Comparison of ENCODE assay signal across 1 cellular context in genomic region chr19:15759962-15760565, GRCh38.
TF ChIP-seq lines count a peak whose summit lies in the region.

No MANE protein-coding gene starts in this region.

TF ChIP-seq in SK-N-SH treated with all-trans-retinoic acid at 6 μM for 48 hours, 23 proteins besides CTCF, POLR2A, EP300 and RAD21 (continued from another document):
- TF ChIP-seq, protein P1, sequence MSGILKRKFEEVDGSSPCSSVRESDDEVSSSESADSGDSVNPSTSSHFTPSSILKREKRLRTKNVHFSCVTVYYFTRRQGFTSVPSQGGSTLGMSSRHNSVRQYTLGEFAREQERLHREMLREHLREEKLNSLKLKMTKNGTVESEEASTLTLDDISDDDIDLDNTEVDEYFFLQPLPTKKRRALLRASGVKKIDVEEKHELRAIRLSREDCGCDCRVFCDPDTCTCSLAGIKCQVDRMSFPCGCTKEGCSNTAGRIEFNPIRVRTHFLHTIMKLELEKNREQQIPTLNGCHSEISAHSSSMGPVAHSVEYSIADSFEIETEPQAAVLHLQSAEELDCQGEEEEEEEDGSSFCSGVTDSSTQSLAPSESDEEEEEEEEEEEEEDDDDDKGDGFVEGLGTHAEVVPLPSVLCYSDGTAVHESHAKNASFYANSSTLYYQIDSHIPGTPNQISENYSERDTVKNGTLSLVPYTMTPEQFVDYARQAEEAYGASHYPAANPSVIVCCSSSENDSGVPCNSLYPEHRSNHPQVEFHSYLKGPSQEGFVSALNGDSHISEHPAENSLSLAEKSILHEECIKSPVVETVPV (CRISPR knock-in tag; IDR thresholded peaks at IDR 0.05): no peak
- TF ChIP-seq BACH2 (CRISPR knock-in tag; IDR thresholded peaks at IDR 0.05; ENCODE audit: borderline replicate concordance): no peak
- no peak for TF ChIP-seq ZNF70 (CRISPR knock-in tag; IDR thresholded peaks at IDR 0.05)
- TF ChIP-seq OSR1 (CRISPR knock-in tag; IDR thresholded peaks at IDR 0.05): no peak
- no peak for TF ChIP-seq ZFP3 (CRISPR knock-in tag; IDR thresholded peaks at IDR 0.05)
- TF ChIP-seq CSDC2 (CRISPR knock-in tag; IDR thresholded peaks at IDR 0.05): no peak
- no peak for TF ChIP-seq PPARA (CRISPR knock-in tag; IDR thresholded peaks at IDR 0.05; ENCODE audit: borderline replicate concordance)
- TF ChIP-seq CREB5 (CRISPR knock-in tag; IDR thresholded peaks at IDR 0.05; ENCODE audit: low read depth): no peak
- TF ChIP-seq RARB (CRISPR knock-in tag; IDR thresholded peaks at IDR 0.05): no peak
- TF ChIP-seq GLIS3 (CRISPR knock-in tag; IDR thresholded peaks at IDR 0.05): no peak
- no peak for TF ChIP-seq SNAI2 (CRISPR knock-in tag; IDR thresholded peaks at IDR 0.05)
- no peak for TF ChIP-seq ZNF565 (CRISPR knock-in tag; conservative IDR thresholded peaks at IDR 0.05; ENCODE audit: low read depth)
- TF ChIP-seq, protein P2, sequence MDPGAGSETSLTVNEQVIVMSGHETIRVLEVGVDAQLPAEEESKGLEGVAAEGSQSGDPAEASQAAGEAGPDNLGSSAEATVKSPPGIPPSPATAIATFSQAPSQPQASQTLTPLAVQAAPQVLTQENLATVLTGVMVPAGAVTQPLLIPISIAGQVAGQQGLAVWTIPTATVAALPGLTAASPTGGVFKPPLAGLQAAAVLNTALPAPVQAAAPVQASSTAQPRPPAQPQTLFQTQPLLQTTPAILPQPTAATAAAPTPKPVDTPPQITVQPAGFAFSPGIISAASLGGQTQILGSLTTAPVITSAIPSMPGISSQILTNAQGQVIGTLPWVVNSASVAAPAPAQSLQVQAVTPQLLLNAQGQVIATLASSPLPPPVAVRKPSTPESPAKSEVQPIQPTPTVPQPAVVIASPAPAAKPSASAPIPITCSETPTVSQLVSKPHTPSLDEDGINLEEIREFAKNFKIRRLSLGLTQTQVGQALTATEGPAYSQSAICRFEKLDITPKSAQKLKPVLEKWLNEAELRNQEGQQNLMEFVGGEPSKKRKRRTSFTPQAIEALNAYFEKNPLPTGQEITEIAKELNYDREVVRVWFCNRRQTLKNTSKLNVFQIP (CRISPR knock-in tag; IDR thresholded peaks at IDR 0.05; ENCODE audit: borderline replicate concordance, low read depth): no peak
- no peak for TF ChIP-seq TOX (CRISPR knock-in tag; IDR thresholded peaks at IDR 0.05; ENCODE audit: borderline replicate concordance)
